Comparison of ENCODE assay signal across 1 cellular context in the genomic region with DNA sequence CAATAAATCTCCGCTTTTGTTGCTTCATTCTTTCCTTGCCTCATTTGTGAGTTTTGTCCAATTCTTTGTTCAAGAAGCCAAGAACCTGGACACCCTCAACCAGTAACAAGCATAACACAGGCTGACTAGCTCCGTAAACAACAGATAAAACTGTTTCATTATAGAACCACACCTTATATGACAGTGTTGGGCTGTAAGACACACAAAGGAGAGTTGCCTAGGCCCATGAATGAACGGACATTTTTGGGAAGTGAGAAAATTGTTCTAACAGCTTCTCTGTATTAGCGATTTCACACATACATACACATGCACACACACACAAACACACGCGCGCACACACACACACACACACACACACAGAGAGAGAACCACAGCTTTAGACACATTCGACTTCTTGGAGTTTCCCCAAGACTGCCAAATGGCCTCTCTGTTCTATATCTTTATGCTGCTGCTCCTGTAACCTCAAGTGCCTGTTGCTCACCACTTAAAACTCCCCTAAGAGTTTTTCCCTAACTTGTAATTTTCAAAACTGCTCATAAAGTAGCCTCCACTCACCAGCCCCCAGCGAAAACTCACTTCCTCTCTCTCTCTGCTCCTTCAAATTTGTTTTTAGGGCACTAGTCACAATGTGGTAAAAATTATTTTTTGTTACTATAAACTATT.
A peak's percentile ranks its signal among the peaks of the same experiment; 100 is the strongest.
TF ChIP-seq lines count a peak whose summit lies in the region.

No MANE protein-coding gene starts in this region.

TF ChIP-seq in GM12878, 131 proteins besides CTCF, POLR2A, EP300 and RAD21 (continued from another document):
- TF ChIP-seq, protein P1, sequence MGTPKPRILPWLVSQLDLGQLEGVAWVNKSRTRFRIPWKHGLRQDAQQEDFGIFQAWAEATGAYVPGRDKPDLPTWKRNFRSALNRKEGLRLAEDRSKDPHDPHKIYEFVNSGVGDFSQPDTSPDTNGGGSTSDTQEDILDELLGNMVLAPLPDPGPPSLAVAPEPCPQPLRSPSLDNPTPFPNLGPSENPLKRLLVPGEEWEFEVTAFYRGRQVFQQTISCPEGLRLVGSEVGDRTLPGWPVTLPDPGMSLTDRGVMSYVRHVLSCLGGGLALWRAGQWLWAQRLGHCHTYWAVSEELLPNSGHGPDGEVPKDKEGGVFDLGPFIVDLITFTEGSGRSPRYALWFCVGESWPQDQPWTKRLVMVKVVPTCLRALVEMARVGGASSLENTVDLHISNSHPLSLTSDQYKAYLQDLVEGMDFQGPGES (IDR thresholded peaks at IDR 0.05), result no peak
- TF ChIP-seq RAD51 (IDR thresholded peaks at IDR 0.05) (0 out of 2 replicates have a peak, but pooled peaks have one; percentile 42), ATF2 (IDR thresholded peaks at IDR 0.05; ENCODE audit: low read length) (peak; percentile 91), SPI1 (IDR thresholded peaks at IDR 0.05; ENCODE audit: borderline replicate concordance, insufficient read depth, low read depth, low read length) (peak; percentile 84), GABPA (IDR thresholded peaks at IDR 0.05; ENCODE audit: low read depth) (peak; percentile 62), BMI1 (IDR thresholded peaks at IDR 0.05; ENCODE audit: borderline replicate concordance) (peak; percentile 85), TCF7 (IDR thresholded peaks at IDR 0.05; ENCODE audit: borderline replicate concordance) (no peak; the same call in none of the 2 replicates), ZBTB40 (IDR thresholded peaks at IDR 0.05; ENCODE audit: borderline replicate concordance) (0 out of 2 replicates have a peak, but pooled peaks have one; percentile 3), BHLHE40 (IDR thresholded peaks at IDR 0.05; ENCODE audit: borderline replicate concordance in 1 of 2, low read depth in 2 of 2, low read length in 1 of 2) (peak; percentile 82), TARDBP (IDR thresholded peaks at IDR 0.05; ENCODE audit: borderline replicate concordance) (0 out of 2 replicates have a peak, but pooled peaks have one; percentile 39), MYB (IDR thresholded peaks at IDR 0.05; ENCODE audit: borderline replicate concordance, low read depth, low read length) (peak; percentile 86), ZNF24 (IDR thresholded peaks at IDR 0.05) (peak; percentile 84), MEF2B (IDR thresholded peaks at IDR 0.05; ENCODE audit: partially characterized antibody, poor library complexity, severe bottlenecking) (peak; percentile 89), MTA2 (IDR thresholded peaks at IDR 0.05; ENCODE audit: low read depth) (peak; percentile 97), ZNF384 (IDR thresholded peaks at IDR 0.05; ENCODE audit: borderline replicate concordance, low read depth, low read length) (peak; percentile 25; the same call in 1 of the 2 replicates), RUNX3 (IDR thresholded peaks at IDR 0.05; ENCODE audit: low read length) (peak; percentile 94), SMC3 (IDR thresholded peaks at IDR 0.05; ENCODE audit: borderline replicate concordance, low read length) (peak; percentile 32; the same call in 1 of the 2 replicates), MEF2A (IDR thresholded peaks at IDR 0.05; ENCODE audit: insufficient read depth, low read depth, low read length) (peak; percentile 63; the same call in 1 of the 2 replicates), ZNF207 (IDR thresholded peaks at IDR 0.05; ENCODE audit: borderline replicate concordance) (no peak), BACH1 (IDR thresholded peaks at IDR 0.05; ENCODE audit: borderline replicate concordance) (peak; percentile 85), GATAD2B (conservative IDR thresholded peaks at IDR 0.05; ENCODE audit: low read depth) (peak; percentile 86), MLLT1 (IDR thresholded peaks at IDR 0.05) (peak; percentile 91), STAT3 (IDR thresholded peaks at IDR 0.05; ENCODE audit: low read depth, low read length) (0 out of 2 replicates have a peak, but pooled peaks have one; percentile 73), IKZF2 (IDR thresholded peaks at IDR 0.05) (peak; percentile 99), LARP7 (IDR thresholded peaks at IDR 0.05) (0 out of 2 replicates have a peak, but pooled peaks have one; percentile 36), NR2F1 (conservative IDR thresholded peaks at IDR 0.05) (peak; percentile 71), CHD4 (IDR thresholded peaks at IDR 0.05) (no peak), SIX5 (IDR thresholded peaks at IDR 0.05; ENCODE audit: low read depth, low read length, severe bottlenecking) (no peak), FOXM1 (IDR thresholded peaks at IDR 0.05; ENCODE audit: low read depth, low read length) (peak; percentile 88; the same call in 1 of the 2 replicates), NFXL1 (IDR thresholded peaks at IDR 0.05; ENCODE audit: borderline replicate concordance) (no peak), EZH2 (IDR thresholded peaks at IDR 0.05; ENCODE audit: borderline replicate concordance, control insufficient read depth, low read depth, low read length) (no peak), ESRRA (IDR thresholded peaks at IDR 0.05; ENCODE audit: low read length) (no peak), RB1 (IDR thresholded peaks at IDR 0.05; ENCODE audit: borderline replicate concordance) (peak; percentile 92; the same call in 1 of the 2 replicates)
- TF ChIP-seq, protein P2, sequence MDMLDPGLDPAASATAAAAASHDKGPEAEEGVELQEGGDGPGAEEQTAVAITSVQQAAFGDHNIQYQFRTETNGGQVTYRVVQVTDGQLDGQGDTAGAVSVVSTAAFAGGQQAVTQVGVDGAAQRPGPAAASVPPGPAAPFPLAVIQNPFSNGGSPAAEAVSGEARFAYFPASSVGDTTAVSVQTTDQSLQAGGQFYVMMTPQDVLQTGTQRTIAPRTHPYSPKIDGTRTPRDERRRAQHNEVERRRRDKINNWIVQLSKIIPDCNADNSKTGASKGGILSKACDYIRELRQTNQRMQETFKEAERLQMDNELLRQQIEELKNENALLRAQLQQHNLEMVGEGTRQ (IDR thresholded peaks at IDR 0.05; ENCODE audit: borderline replicate concordance, low read depth, low read length), result no peak
- TF ChIP-seq, protein P3, sequence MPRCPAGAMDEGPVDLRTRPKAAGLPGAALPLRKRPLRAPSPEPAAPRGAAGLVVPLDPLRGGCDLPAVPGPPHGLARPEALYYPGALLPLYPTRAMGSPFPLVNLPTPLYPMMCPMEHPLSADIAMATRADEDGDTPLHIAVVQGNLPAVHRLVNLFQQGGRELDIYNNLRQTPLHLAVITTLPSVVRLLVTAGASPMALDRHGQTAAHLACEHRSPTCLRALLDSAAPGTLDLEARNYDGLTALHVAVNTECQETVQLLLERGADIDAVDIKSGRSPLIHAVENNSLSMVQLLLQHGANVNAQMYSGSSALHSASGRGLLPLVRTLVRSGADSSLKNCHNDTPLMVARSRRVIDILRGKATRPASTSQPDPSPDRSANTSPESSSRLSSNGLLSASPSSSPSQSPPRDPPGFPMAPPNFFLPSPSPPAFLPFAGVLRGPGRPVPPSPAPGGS (IDR thresholded peaks at IDR 0.05; ENCODE audit: borderline replicate concordance, insufficient read depth, low read depth, low read length, poor library complexity, severe bottlenecking), result peak; percentile 96
- TF ChIP-seq, protein P4, sequence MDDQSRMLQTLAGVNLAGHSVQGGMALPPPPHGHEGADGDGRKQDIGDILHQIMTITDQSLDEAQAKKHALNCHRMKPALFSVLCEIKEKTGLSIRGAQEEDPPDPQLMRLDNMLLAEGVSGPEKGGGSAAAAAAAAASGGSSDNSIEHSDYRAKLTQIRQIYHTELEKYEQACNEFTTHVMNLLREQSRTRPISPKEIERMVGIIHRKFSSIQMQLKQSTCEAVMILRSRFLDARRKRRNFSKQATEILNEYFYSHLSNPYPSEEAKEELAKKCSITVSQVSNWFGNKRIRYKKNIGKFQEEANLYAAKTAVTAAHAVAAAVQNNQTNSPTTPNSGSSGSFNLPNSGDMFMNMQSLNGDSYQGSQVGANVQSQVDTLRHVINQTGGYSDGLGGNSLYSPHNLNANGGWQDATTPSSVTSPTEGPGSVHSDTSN (IDR thresholded peaks at IDR 0.05; ENCODE audit: insufficient replicate concordance, low read depth, low read length), result peak; percentile 38
